ENCODE assay signal across 16 cellular contexts in the genomic region with DNA sequence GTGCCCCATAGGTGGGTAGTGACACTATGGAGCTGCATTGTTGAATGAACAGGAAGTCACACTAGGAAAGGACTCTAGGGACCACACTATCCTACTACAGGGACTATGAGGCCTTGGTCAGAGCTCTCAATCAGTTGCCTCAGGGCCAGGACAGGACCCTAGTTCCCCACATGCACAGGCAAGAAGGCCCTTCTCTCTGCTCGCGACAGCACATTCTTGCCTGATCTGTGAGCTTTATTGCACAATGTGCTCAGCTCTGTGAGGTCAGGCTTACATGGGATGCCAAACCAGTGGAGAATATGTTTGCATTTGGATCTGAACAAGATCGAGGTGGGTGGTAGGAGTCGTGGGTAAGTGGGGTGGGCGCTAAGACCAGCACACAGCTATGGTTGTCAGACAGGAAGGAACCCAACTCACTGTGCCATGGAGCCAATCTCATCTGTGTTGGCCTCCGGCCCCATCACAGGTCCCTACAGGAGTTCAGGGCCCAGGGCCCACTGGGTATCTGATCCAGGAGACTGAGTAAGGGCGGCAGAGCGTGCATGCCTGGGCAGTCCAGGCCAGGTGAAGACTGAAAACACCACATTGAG. TPM values are rescaled to one million over a fixed set of nuclear protein-coding genes. Genes with fewer than 3 reads are reported as not detected.
A peak's percentile ranks its signal among the peaks of the same experiment; 100 is the strongest.
DNase-seq lines count a peak whose midpoint lies in the region; ATAC-seq, FAIRE-seq and TF ChIP-seq lines count a peak whose summit lies in the region.
"Had no signal": no experiment of that assay in that cellular context is flagged by ENCODE, and none has a peak within 500 bp of the region (broad histone marks: within the 10 kb centered on the region; RNA-seq: fewer than 3 reads in every experiment).

No MANE protein-coding gene starts in this region.

- H3K36me3 Mint-ChIP-seq in naive thymus-derived CD8-positive, alpha-beta T cell = no peaks in the 10 kb centered on the region

- no peak overlapping the region for H3K4me3 ChIP-seq in NB4 (ENCODE audit: low read depth, low read length)
- peak overlapping the region in 1 of 3 experiments; percentile 9 for H3K4me3 ChIP-seq in keratinocyte (ENCODE audit: control insufficient read depth in 2 of 3, extremely low read depth in 1 of 3, insufficient read depth in 2 of 3, low read depth in 1 of 3, low read length in 3 of 3)
- H3K4me3 ChIP-seq in thyroid gland (replicated peaks in 1 of 3) = no peak overlapping the region

- dilution Hi-C loops in keratinocyte (cut with MboI; ENCODE audit: extremely low pct_ligation_motif_present, low sequenced_read_pairs) = loop anchor here (25.0 kb wide), 1 partner anchor 121 kb away; no protein-coding TSS in a partner anchor

- H3K36me3 ChIP-seq in keratinocyte (ENCODE audit: control insufficient read depth in 2 of 2, extremely low read depth in 1 of 2, insufficient read depth in 2 of 2, low read length in 2 of 2) (no peaks in the 10 kb centered on the region), thyroid gland (no peaks in the 10 kb centered on the region)

- no peak for TF ChIP-seq POLR2A in NB4 (IDR thresholded peaks at IDR 0.05; ENCODE audit: extremely low read depth, insufficient read length)
- no peak for TF ChIP-seq POLR2A in thyroid gland (IDR thresholded peaks at IDR 0.05)

- H3K9me3 Mint-ChIP-seq in naive thymus-derived CD8-positive, alpha-beta T cell = no peaks in the 10 kb centered on the region
- H3K9me3 Mint-ChIP-seq: activated T-helper 1 cell treated with anti-CD3 and anti-CD28 coated beads, Interleukin-12 subunit alpha, Interleukin-12 subunit beta, Interleukin-2, Interleukin-4 antibody, amounts not matched to agents 30 ng/mL and 10 ng/mL and 1 ng/mL, durations not matched to agents 14 hours and 24 hours and 36 hours; central memory CD8-positive, alpha-beta T cell; stimulated activated naive CD8-positive, alpha-beta T cell treated with anti-CD3 and anti-CD28 coated beads, Interleukin-15, Interleukin-2, amounts not matched to agents 100 ng/mL and 50 ng/mL, for 24 hours had no signal

- intact Hi-C loops in thyroid gland (cut with DNase I) = no loop called here

- H3K27ac Mint-ChIP-seq in naive thymus-derived CD8-positive, alpha-beta T cell = peak overlapping the region in 1 of 10 donors; percentile 24
- H3K27ac Mint-ChIP-seq: activated T-helper 1 cell treated with anti-CD3 and anti-CD28 coated beads, Interleukin-12 subunit alpha, Interleukin-12 subunit beta, Interleukin-2, Interleukin-4 antibody, amounts not matched to agents 30 ng/mL and 10 ng/mL and 1 ng/mL, durations not matched to agents 14 hours and 24 hours and 36 hours; stimulated activated naive CD8-positive, alpha-beta T cell treated with anti-CD3 and anti-CD28 coated beads, Interleukin-15, Interleukin-2, amounts not matched to agents 100 ng/mL and 50 ng/mL, for 24 hours had no signal

- no peak for TF ChIP-seq CTCF in NB4 (IDR thresholded peaks at IDR 0.05; ENCODE audit: low read depth, low read length)
- TF ChIP-seq CTCF in keratinocyte (optimal IDR thresholded peaks at IDR 0.05 in 1 of 3, IDR thresholded peaks at IDR 0.05 in 1 of 3, conservative IDR thresholded peaks at IDR 0.05 in 1 of 3; ENCODE audit: extremely low read depth in 1 of 3, insufficient read depth in 2 of 3, low read length in 3 of 3) = no peak
- TF ChIP-seq CTCF in thyroid gland (IDR thresholded peaks at IDR 0.05) = no peak

- peaks cover 54% of the 10 kb centered on the region for H3K4me1 ChIP-seq in keratinocyte (ENCODE audit: control insufficient read depth, extremely low read depth, insufficient read depth, low read length)
- peaks cover 23 to 43% of the 10 kb centered on the region in 2 donors for H3K4me1 ChIP-seq in thyroid gland

- POLR2A ChIA-PET in naive thymus-derived CD8-positive, alpha-beta T cell (lab: Charles Lee) = interaction anchor here (1.1 kb wide), 1 partner anchor 10 kb away, joined by 3 read pairs; no protein-coding TSS in a partner anchor

- peak overlapping the region; percentile 33 for H3K9ac ChIP-seq in keratinocyte (ENCODE audit: control insufficient read depth, extremely low read depth, insufficient read depth, low read length)
- H3K9ac ChIP-seq: SK-N-SH had no signal

- WGBS in thyroid gland, 2 donors = 67 to 79% methylated on average over 8 of the region's 8 CpGs

- H3K27ac ChIP-seq in cingulate gyrus (ENCODE audit: low read depth, low read length) (peak overlapping the region; percentile 33), keratinocyte (ENCODE audit: control insufficient read depth, insufficient read depth, low read length) (peak overlapping the region; percentile 83), thyroid gland (peak overlapping the region; percentile 22 to 82 (median 53))

- no peak for ATAC-seq in naive thymus-derived CD8-positive, alpha-beta T cell
- no peak for ATAC-seq in HG02938 (IDR thresholded peaks at IDR 0.05; ENCODE audit: unreplicated experiment)
- ATAC-seq: activated CD4-positive, CD25-positive, alpha-beta regulatory T cell treated with anti-CD3 and anti-CD28 coated beads, Interleukin-2, amount 50 U/mL, for 24 hours; left colon had no signal

- H3K4me2 ChIP-seq in keratinocyte (ENCODE audit: control insufficient read depth, extremely low read depth, insufficient read depth, low read depth, low read length) = peak overlapping the region; percentile 37
- H3K4me2 ChIP-seq: SK-N-SH had no signal

- H3K4me3 Mint-ChIP-seq in naive thymus-derived CD8-positive, alpha-beta T cell = no peak overlapping the region
- H3K4me3 Mint-ChIP-seq: activated T-helper 1 cell treated with anti-CD3 and anti-CD28 coated beads, Interleukin-12 subunit alpha, Interleukin-12 subunit beta, Interleukin-2, Interleukin-4 antibody, amounts not matched to agents 30 ng/mL and 10 ng/mL and 1 ng/mL, durations not matched to agents 14 hours and 24 hours and 36 hours; central memory CD8-positive, alpha-beta T cell; stimulated activated naive CD8-positive, alpha-beta T cell treated with anti-CD3 and anti-CD28 coated beads, Interleukin-15, Interleukin-2, amounts not matched to agents 100 ng/mL and 50 ng/mL, for 24 hours had no signal

- no peaks in the 10 kb centered on the region for H3K9me1 ChIP-seq in keratinocyte (ENCODE audit: control insufficient read depth, extremely low read depth, insufficient read depth, low read length)

- no peaks in the 10 kb centered on the region for H3K79me2 ChIP-seq in keratinocyte (ENCODE audit: control insufficient read depth, insufficient read depth, low read length)

- no peaks in the 10 kb centered on the region for H3K27me3 ChIP-seq in keratinocyte (ENCODE audit: control insufficient read depth, extremely low read depth, insufficient read depth, low read length)
- no peaks in the 10 kb centered on the region for H3K27me3 ChIP-seq in thyroid gland

- no peak for FAIRE-seq in keratinocyte (lab: Jason Lieb, UNC)

- DNase-seq in NB4 (ENCODE audit: low read depth) (peak; percentile 53), keratinocyte (ENCODE audit: low read depth, low spot score) (peak; percentile 73), thyroid gland (peak; percentile 31)
- no peak for DNase-seq in naive thymus-derived CD8-positive, alpha-beta T cell
- DNase-seq in activated CD4-positive, alpha-beta T cell treated with anti-CD3 and anti-CD28 coated beads for 1 hour = no peak
- DNase-seq: Caco-2, left colon, NCI-H1092 treated with DMSO at 0.1 percent for 48 hours, NCI-H748 treated with DMSO at 0.1 percent for 48 hours had no signal

- peaks cover 0 to 2% (median 0%) of the 10 kb centered on the region in 5 donors for H3K27me3 Mint-ChIP-seq in naive thymus-derived CD8-positive, alpha-beta T cell
- H3K27me3 Mint-ChIP-seq: central memory CD8-positive, alpha-beta T cell; stimulated activated naive CD8-positive, alpha-beta T cell treated with anti-CD3 and anti-CD28 coated beads, Interleukin-15, Interleukin-2, amounts not matched to agents 100 ng/mL and 50 ng/mL, for 24 hours had no signal

- H3K4me1 Mint-ChIP-seq in naive thymus-derived CD8-positive, alpha-beta T cell = peaks cover 0 to 1% (median 0%) of the 10 kb centered on the region in 4 donors
- H3K4me1 Mint-ChIP-seq: central memory CD8-positive, alpha-beta T cell had no signal

- H4K20me1 ChIP-seq in keratinocyte (ENCODE audit: control insufficient read depth, extremely low read depth, insufficient read depth, low read length) = no peaks in the 10 kb centered on the region

- no peaks in the 10 kb centered on the region for H3K9me3 ChIP-seq in keratinocyte (ENCODE audit: control insufficient read depth, low read depth, low read length)
- H3K9me3 ChIP-seq in thyroid gland = no peaks in the 10 kb centered on the region
- H3K9me3 ChIP-seq: Caco-2, SK-N-SH had no signal

- peak overlapping the region; percentile 70 for H2AFZ ChIP-seq in keratinocyte (ENCODE audit: control insufficient read depth, low read length)

RNA-seq across cellular contexts. Expression of gene PCARE, which starts 8.0 kb away (rescaled TPM):
- 0.01 TPM in 1 of 3 replicates, not detected in the others for polyA plus RNA-seq in keratinocyte
- not detected for polyA plus RNA-seq in keratinocyte (2011; ENCODE audit: low read depth)
- not detected in 2 replicates for polyA plus RNA-seq in keratinocyte (2011; cell fraction: cytosol; rRNA removed)
- not detected in 2 replicates for polyA plus RNA-seq in keratinocyte (2011; cell fraction: nucleus; rRNA removed)
- polyA plus RNA-seq in keratinocyte (2012; ENCODE audit: low replicate concordance) = not detected in 2 replicates
- not detected in 3 replicates for polyA minus RNA-seq in keratinocyte
- polyA minus RNA-seq in keratinocyte (2011; cell fraction: cytosol; rRNA and poly(A)+ RNA removed) = not detected
- polyA minus RNA-seq in keratinocyte (2011; cell fraction: nucleus; rRNA and poly(A)+ RNA removed) = not detected in 2 replicates
- total RNA-seq in thyroid gland = under 1 TPM in 1 of 4 donors, not detected in 3; 0.11 TPM
- total RNA-seq in naive thymus-derived CD8-positive, alpha-beta T cell = not detected
- polyA plus RNA-seq in naive thymus-derived CD8-positive, alpha-beta T cell = not detected
- total RNA-seq: activated T-helper 1 cell treated with anti-CD3 and anti-CD28 coated beads, Interleukin-12 subunit alpha, Interleukin-12 subunit beta, Interleukin-2, Interleukin-4 antibody, amounts not matched to agents 30 ng/mL and 10 ng/mL and 1 ng/mL, durations not matched to agents 14 hours and 24 hours and 36 hours; Caco-2; left colon had no signal
- polyA plus RNA-seq: SK-N-SH had no signal

RNA-seq across cellular contexts. Expression of gene CLIP4, which starts 48.8 kb away (rescaled TPM):
- 32.1 to 51.3 TPM (median 46.6 TPM) in 3 replicates for polyA plus RNA-seq in keratinocyte
- polyA plus RNA-seq in keratinocyte (2011; ENCODE audit: low read depth) = 73.0 TPM
- polyA plus RNA-seq in keratinocyte (2011; cell fraction: cytosol; rRNA removed) = 25.9 and 51.5 TPM in 2 replicates
- 59.3 and 81.4 TPM in 2 replicates for polyA plus RNA-seq in keratinocyte (2011; cell fraction: nucleus; rRNA removed)
- polyA plus RNA-seq in keratinocyte (2012; ENCODE audit: low replicate concordance) = 24.0 and 55.6 TPM in 2 replicates
- polyA minus RNA-seq in keratinocyte = 14.5 to 68.6 TPM (median 67.0 TPM) in 3 replicates
- polyA minus RNA-seq in keratinocyte (2011; cell fraction: cytosol; rRNA and poly(A)+ RNA removed) = 26.7 TPM
- 60.5 and 97.9 TPM in 2 replicates for polyA minus RNA-seq in keratinocyte (2011; cell fraction: nucleus; rRNA and poly(A)+ RNA removed)
- 100 to 1,000 TPM; 148 to 398 (median 222) TPM for total RNA-seq in thyroid gland
- 10 to 100 TPM; 56.1 to 59.0 TPM for total RNA-seq in naive thymus-derived CD8-positive, alpha-beta T cell
- 10 to 100 TPM; 18.7 to 20.6 (median 18.8) TPM for polyA plus RNA-seq in naive thymus-derived CD8-positive, alpha-beta T cell

Comparison
In these comparisons a context has a peak if more than half of its experiments do, and no peak if none do; other contexts are left out.
1. DNase-seq: peak in NB4 (single experiment), keratinocyte (single experiment) and thyroid gland (2 of 2); none in naive thymus-derived CD8-positive, alpha-beta T cell (0 of 10) and activated CD4-positive, alpha-beta T cell treated with anti-CD3 and anti-CD28 coated beads for 1 hour (single experiment).
2. H3K27ac ChIP-seq: peak in every context shown above with its lines; median percentile 83 in keratinocyte; 53 in thyroid gland; 33 in cingulate gyrus.